2 cellular contexts compared by ENCODE assay signal in the genomic region with DNA sequence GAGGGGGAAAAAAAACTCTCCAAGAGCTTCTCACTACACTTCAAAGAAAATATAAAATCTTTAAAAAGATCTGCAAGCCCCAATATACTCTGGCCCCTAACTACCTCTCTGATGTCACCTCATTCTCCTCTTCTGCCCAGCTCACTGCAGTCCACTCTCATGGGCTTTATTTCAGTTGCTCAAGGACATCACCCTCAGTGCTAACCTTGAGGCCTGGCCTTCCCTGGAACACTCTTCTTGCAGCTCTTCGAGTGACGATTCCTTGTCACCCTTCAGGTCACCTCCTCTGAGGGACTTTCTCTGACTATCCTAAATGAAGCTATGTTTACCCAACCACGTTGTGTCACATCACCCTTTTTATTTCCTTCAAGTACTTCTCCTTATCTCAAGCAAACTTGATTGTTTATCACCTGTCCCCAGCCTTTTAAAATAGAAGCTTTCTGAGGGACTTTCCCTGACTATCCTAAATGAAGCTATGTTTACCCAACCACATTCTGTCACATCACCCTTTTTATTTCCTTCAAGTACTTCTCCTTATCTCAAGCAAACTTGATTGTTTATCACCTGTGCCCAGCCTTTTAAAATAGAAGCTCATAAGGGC.
TF ChIP-seq lines count a peak whose summit lies in the region.

No MANE protein-coding gene starts in this region.

TF ChIP-seq in GM12878, 131 proteins besides CTCF, POLR2A, EP300 and RAD21 (continues in another document):
- TF ChIP-seq BCLAF1 (IDR thresholded peaks at IDR 0.05) (no peak), CREM (IDR thresholded peaks at IDR 0.05; ENCODE audit: low read depth) (peak; percentile 37; the same call in 1 of the 2 replicates), NFIC (IDR thresholded peaks at IDR 0.05; ENCODE audit: low read depth, low read length) (0 out of 2 replicates have a peak, but pooled peaks have one; percentile 28), SMAD5 (IDR thresholded peaks at IDR 0.05; ENCODE audit: low read depth) (no peak), CBX5 (IDR thresholded peaks at IDR 0.05; ENCODE audit: low read depth) (0 out of 2 replicates have a peak, but pooled peaks have one; percentile 1), BHLHE40 (IDR thresholded peaks at IDR 0.05; ENCODE audit: borderline replicate concordance in 1 of 2, low read depth in 2 of 2, low read length in 1 of 2) (0 out of 4 replicates have a peak, but pooled peaks of 1 of the 2 experiments have one; percentile 16), MEF2A (IDR thresholded peaks at IDR 0.05; ENCODE audit: insufficient read depth, low read depth, low read length) (peak; percentile 39; the same call in 1 of the 2 replicates), KAT2A (conservative IDR thresholded peaks at IDR 0.05; ENCODE audit: control insufficient read depth, low read depth, low read length) (no peak), CREB1 (IDR thresholded peaks at IDR 0.05; ENCODE audit: low read depth) (peak; percentile 37; the same call in 1 of the 2 replicates), NBN (IDR thresholded peaks at IDR 0.05) (no peak), RAD51 (IDR thresholded peaks at IDR 0.05) (peak; percentile 36; the same call in 1 of the 2 replicates), RUNX3 (IDR thresholded peaks at IDR 0.05; ENCODE audit: low read length) (peak; percentile 60; the same call in 1 of the 2 replicates), RELB (IDR thresholded peaks at IDR 0.05; ENCODE audit: low read depth) (peak; percentile 68; the same call in 1 of the 2 replicates), PKNOX1 (IDR thresholded peaks at IDR 0.05) (peak; percentile 83), ATF7 (IDR thresholded peaks at IDR 0.05; ENCODE audit: low read depth) (peak; percentile 44; the same call in 1 of the 2 replicates), BMI1 (IDR thresholded peaks at IDR 0.05; ENCODE audit: borderline replicate concordance) (no peak), SREBF1 (IDR thresholded peaks at IDR 0.05; ENCODE audit: low read length) (no peak), ZNF24 (IDR thresholded peaks at IDR 0.05) (no peak), GATAD2B (conservative IDR thresholded peaks at IDR 0.05; ENCODE audit: low read depth) (no peak), TCF7 (IDR thresholded peaks at IDR 0.05; ENCODE audit: borderline replicate concordance) (no peak), ZNF622 (IDR thresholded peaks at IDR 0.05) (peak; percentile 33; the same call in 1 of the 2 replicates)
- TF ChIP-seq, protein P1, sequence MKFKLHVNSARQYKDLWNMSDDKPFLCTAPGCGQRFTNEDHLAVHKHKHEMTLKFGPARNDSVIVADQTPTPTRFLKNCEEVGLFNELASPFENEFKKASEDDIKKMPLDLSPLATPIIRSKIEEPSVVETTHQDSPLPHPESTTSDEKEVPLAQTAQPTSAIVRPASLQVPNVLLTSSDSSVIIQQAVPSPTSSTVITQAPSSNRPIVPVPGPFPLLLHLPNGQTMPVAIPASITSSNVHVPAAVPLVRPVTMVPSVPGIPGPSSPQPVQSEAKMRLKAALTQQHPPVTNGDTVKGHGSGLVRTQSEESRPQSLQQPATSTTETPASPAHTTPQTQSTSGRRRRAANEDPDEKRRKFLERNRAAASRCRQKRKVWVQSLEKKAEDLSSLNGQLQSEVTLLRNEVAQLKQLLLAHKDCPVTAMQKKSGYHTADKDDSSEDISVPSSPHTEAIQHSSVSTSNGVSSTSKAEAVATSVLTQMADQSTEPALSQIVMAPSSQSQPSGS (IDR thresholded peaks at IDR 0.05; ENCODE audit: low read length), result no peak

TF ChIP-seq in SK-N-SH, 30 proteins besides CTCF, POLR2A, EP300 and RAD21:
- TF ChIP-seq, protein P2, sequence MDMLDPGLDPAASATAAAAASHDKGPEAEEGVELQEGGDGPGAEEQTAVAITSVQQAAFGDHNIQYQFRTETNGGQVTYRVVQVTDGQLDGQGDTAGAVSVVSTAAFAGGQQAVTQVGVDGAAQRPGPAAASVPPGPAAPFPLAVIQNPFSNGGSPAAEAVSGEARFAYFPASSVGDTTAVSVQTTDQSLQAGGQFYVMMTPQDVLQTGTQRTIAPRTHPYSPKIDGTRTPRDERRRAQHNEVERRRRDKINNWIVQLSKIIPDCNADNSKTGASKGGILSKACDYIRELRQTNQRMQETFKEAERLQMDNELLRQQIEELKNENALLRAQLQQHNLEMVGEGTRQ (IDR thresholded peaks at IDR 0.05; ENCODE audit: borderline replicate concordance, low read depth, low read length), result no peak
